In genomic region chr19:3626473-3627350, GRCh38 we compare ENCODE assay signal across 8 cellular contexts. TPM values are rescaled to one million over a fixed set of nuclear protein-coding genes. Genes with fewer than 3 reads are reported as not detected.
DNase-seq lines count a peak whose midpoint lies in the region; ATAC-seq and TF ChIP-seq lines count a peak whose summit lies in the region.

Gene CACTIN (minus strand): TSS chr19:3626790. CDS start chr19:3626762, 28 bp downstream.

- peak within 1 kb of the TSS; percentile 98 to 99 (median 99) for H3K27ac Mint-ChIP-seq in CD4-positive, CD25-positive, alpha-beta regulatory T cell

- H3K27ac ChIP-seq in CD4-positive, CD25-positive, alpha-beta regulatory T cell (ENCODE audit: insufficient read depth, low read length, poor library complexity, severe bottlenecking), result peak within 1 kb of the TSS; percentile 87
- H3K27ac ChIP-seq in lower lobe of right lung, result peak within 1 kb of the TSS; percentile 97

- H3K4me1 ChIP-seq in CD4-positive, CD25-positive, alpha-beta regulatory T cell (ENCODE audit: control insufficient read depth, insufficient read depth, low read length, poor library complexity, severe bottlenecking), result peaks cover 29% of the 10 kb centered on the region
- H3K4me1 ChIP-seq in lower lobe of right lung, result peaks cover 19% of the 10 kb centered on the region

- H3K4me3 ChIP-seq in CD4-positive, CD25-positive, alpha-beta regulatory T cell (ENCODE audit: low read depth, low read length), result peak within 1 kb of the TSS; percentile 87
- H3K4me3 ChIP-seq in lower lobe of right lung, result peak within 1 kb of the TSS; percentile 99

- H3K27me3 ChIP-seq in CD4-positive, CD25-positive, alpha-beta regulatory T cell (ENCODE audit: control insufficient read depth, insufficient read depth, low read length), result no peaks in the 10 kb centered on the region
- no peaks in the 10 kb centered on the region for H3K27me3 ChIP-seq in lower lobe of right lung (ENCODE audit: low read depth)

- H3K9me3 Mint-ChIP-seq in CD4-positive, CD25-positive, alpha-beta regulatory T cell, result no peaks in the 10 kb centered on the region

- peak within 1 kb of the TSS; percentile 87 to 99 (median 96) for H3K4me3 Mint-ChIP-seq in CD4-positive, CD25-positive, alpha-beta regulatory T cell

- intact Hi-C loops in lower lobe of right lung (cut with DNase I), result no loop called here

- TF ChIP-seq CTCF in lower lobe of right lung (IDR thresholded peaks at IDR 0.05), result no peak

- peak; percentile 98 to 99 (median 98) for DNase-seq in CD4-positive, CD25-positive, alpha-beta regulatory T cell
- DNase-seq in HS-5 (ENCODE audit: low read depth) (peak; percentile 95), lower lobe of right lung (peak; percentile 100)
- DNase-seq in NK-92 treated with Interleukin-12 subunit alpha and Interleukin-12 subunit beta, amount 100 ng/mL, for 24 hours (lab: John Stamatoyannopoulos, UW), result peak; percentile 97
- peak; percentile 100 for DNase-seq in activated CD8-positive, alpha-beta memory T cell treated with anti-CD3 and anti-CD28 coated beads for 24 hours
- DNase-seq in effector CD4-positive, alpha-beta T cell, result peak; percentile 98
- DNase-seq in stimulated activated CD4-positive, alpha-beta T cell treated with anti-CD3 and anti-CD28 coated beads, TNF-alpha, amount 100 ng/mL, for 24 hours (ENCODE audit: low read depth in 3 of 3), result peak; percentile 97 to 99 (median 98)

- H3K36me3 ChIP-seq in CD4-positive, CD25-positive, alpha-beta regulatory T cell (ENCODE audit: control insufficient read depth, insufficient read depth, low read length), result peaks cover 8% of the 10 kb centered on the region
- peaks cover 26% of the 10 kb centered on the region for H3K36me3 ChIP-seq in lower lobe of right lung

- peak; percentile 96 for ATAC-seq in CD4-positive, CD25-positive, alpha-beta regulatory T cell (ENCODE audit: low read depth in 2 of 2)
- ATAC-seq in GM19463 (IDR thresholded peaks at IDR 0.05; ENCODE audit: unreplicated experiment) (peak; percentile 90), lower lobe of right lung (peak; percentile 99)

- H3K9me3 ChIP-seq in CD4-positive, CD25-positive, alpha-beta regulatory T cell (ENCODE audit: control insufficient read depth in 2 of 2, low read length in 2 of 2), result no peaks in the 10 kb centered on the region
- no peaks in the 10 kb centered on the region for H3K9me3 ChIP-seq in lower lobe of right lung

- H3K4me1 Mint-ChIP-seq in CD4-positive, CD25-positive, alpha-beta regulatory T cell, result peaks cover 5 to 42% (median 18%) of the 10 kb centered on the region in 4 donors

- H3K36me3 Mint-ChIP-seq in CD4-positive, CD25-positive, alpha-beta regulatory T cell, result peaks cover 16% of the 10 kb centered on the region

- peaks cover 4% of the 10 kb centered on the region for H3K27me3 Mint-ChIP-seq in CD4-positive, CD25-positive, alpha-beta regulatory T cell

RNA-seq across cellular contexts. Expression of gene CACTIN, which starts in this region (rescaled TPM):
- 32.7 TPM for total RNA-seq in CD4-positive, CD25-positive, alpha-beta regulatory T cell
- 10 to 100 TPM in 1 of 4 donors, 1 to 10 TPM in 3; 2.9 to 10.4 (median 8.9) TPM for polyA plus RNA-seq in CD4-positive, CD25-positive, alpha-beta regulatory T cell
- total RNA-seq in lower lobe of right lung, result 20.3 TPM

Comparison
In these comparisons a context has a peak if more than half of its experiments do, and no peak if none do; other contexts are left out.
1. Peak in every context shown above with its lines: DNase-seq, ATAC-seq, H3K4me3 ChIP-seq and H3K27ac ChIP-seq.